ENCODE assay signal across 8 cellular contexts in genomic region chr11:65111159-65111536, GRCh38. TPM values are rescaled to one million over a fixed set of nuclear protein-coding genes. Genes with fewer than 3 reads are reported as not detected.
DNase-seq lines count a peak whose midpoint lies in the region; ATAC-seq, FAIRE-seq and TF ChIP-seq lines count a peak whose summit lies in the region.
"Had no signal": no experiment of that assay in that cellular context is flagged by ENCODE, and none has a peak within 500 bp of the region (broad histone marks: within the 10 kb centered on the region; RNA-seq: fewer than 3 reads in every experiment).

No MANE protein-coding gene starts in this region.

- H3K4me1 ChIP-seq in H9 (ENCODE audit: insufficient read depth, low read length) (no peaks in the 10 kb centered on the region), iPS-20b (ENCODE audit: insufficient read depth, low read length) (peaks cover 5% of the 10 kb centered on the region; the same call in 1 of the 2 replicates)

- no peak for TF ChIP-seq CTCF in H9 (conservative IDR thresholded peaks at IDR 0.05)

- H3K36me3 Mint-ChIP-seq in H9 (ENCODE audit: insufficient read depth in 1 of 3, low read depth in 3 of 3): peaks cover 2 to 27% (median 17%) of the 10 kb centered on the region in 3 experiments; a peak in 6 of 7 replicates
- H3K36me3 Mint-ChIP-seq in stimulated activated memory B cell treated with anti-CD40 and anti-IgM and Interleukin-4, amounts not matched to agents 10 μg/mL and 1 μg/mL and 100 μg/mL, for 72 hours: peaks cover 8% of the 10 kb centered on the region

- H2BK20ac ChIP-seq in H9 (ENCODE audit: low read depth, low read length, poor library complexity, severe bottlenecking): no peak overlapping the region

- WGBS in H9 (ENCODE audit: extremely low coverage, insufficient read length, low lambda C conversion rate): no CpG with 5 or more reads among the region's 18 CpGs

- H3K27me3 Mint-ChIP-seq in H9 (ENCODE audit: low read depth): no peaks in the 10 kb centered on the region
- no peaks in the 10 kb centered on the region for H3K27me3 Mint-ChIP-seq in stimulated activated memory B cell treated with anti-CD40 and anti-IgM and Interleukin-4, amounts not matched to agents 10 μg/mL and 1 μg/mL and 100 μg/mL, for 72 hours

- H3K4me1 Mint-ChIP-seq in H9: peaks cover 15 to 19% of the 10 kb centered on the region in 2 experiments
- H3K4me1 Mint-ChIP-seq in stimulated activated memory B cell treated with anti-CD40 and anti-IgM and Interleukin-4, amounts not matched to agents 10 μg/mL and 1 μg/mL and 100 μg/mL, for 72 hours: peaks cover 55% of the 10 kb centered on the region

- no peak for FAIRE-seq in frontal cortex (lab: Jason Lieb, UNC)

- no peak overlapping the region for H2BK5ac ChIP-seq in H9 (ENCODE audit: insufficient read length, low read length)

- no peak overlapping the region for H3K23ac ChIP-seq in H9 (ENCODE audit: insufficient read length, low read depth, low read length)

- H3K9ac ChIP-seq in H9 (ENCODE audit: extremely low read depth, insufficient read length, low read length) (no peak overlapping the region), SK-N-MC (ENCODE audit: insufficient read length) (no peak overlapping the region), iPS-20b (ENCODE audit: low read depth, low read length) (no peak overlapping the region)

- H3K9me3 ChIP-seq in H9 (ENCODE audit: control insufficient read depth, low read depth, low read length) (no peaks in the 10 kb centered on the region), SK-N-MC (ENCODE audit: low read depth, low read length) (no peaks in the 10 kb centered on the region), iPS-20b (ENCODE audit: insufficient read depth, low read depth, low read length) (no peaks in the 10 kb centered on the region)

- no peak overlapping the region for H2AFZ ChIP-seq in H9 (ENCODE audit: low read length)

- no peak overlapping the region for H3K18ac ChIP-seq in H9 (ENCODE audit: insufficient read length, low read depth, low read length)

- ATAC-seq in stimulated activated memory B cell treated with anti-CD40 and anti-IgM and Interleukin-4, amounts not matched to agents 10 μg/mL and 1 μg/mL and 100 μg/mL, for 72 hours: no peak
- no peak for ATAC-seq in HG02870 (IDR thresholded peaks at IDR 0.05; ENCODE audit: unreplicated experiment)

- peak overlapping the region; percentile 56 for H3K4me2 ChIP-seq in H9 (ENCODE audit: insufficient read depth, insufficient read length, low read length)

- H3K79me1 ChIP-seq in H9 (ENCODE audit: insufficient read depth, low read depth, low read length, poor library complexity, severe bottlenecking): no peaks in the 10 kb centered on the region

- H3K27ac Mint-ChIP-seq in H9: peak overlapping the region in 2 of 3 experiments; percentile 23 to 49; a peak in 3 of 7 replicates
- H3K27ac Mint-ChIP-seq in stimulated activated memory B cell treated with anti-CD40 and anti-IgM and Interleukin-4, amounts not matched to agents 10 μg/mL and 1 μg/mL and 100 μg/mL, for 72 hours: peak overlapping the region; percentile 90

- no peak overlapping the region for H2BK15ac ChIP-seq in H9 (ENCODE audit: low read depth, low read length)

- H3K79me2 ChIP-seq in H9 (ENCODE audit: insufficient read depth, low read length): no peaks in the 10 kb centered on the region

- H2BK12ac ChIP-seq in H9 (ENCODE audit: insufficient read length, low read depth, low read length): no peak overlapping the region

- DNase-seq in H9 (no peak), SK-N-MC (ENCODE audit: low read depth, low spot score) (no peak), frontal cortex (ENCODE audit: low spot score in 2 of 2) (no peak), NCI-H1694 treated with DMSO at 0.1 percent for 48 hours (lab: John Stamatoyannopoulos, UW) (no peak)
- DNase-seq: cortex of kidney had no signal

- H3K27me3 ChIP-seq in H9 (ENCODE audit: insufficient read depth, low read length) (no peaks in the 10 kb centered on the region), iPS-20b (ENCODE audit: insufficient read depth, low read length) (no peaks in the 10 kb centered on the region)

- no peak overlapping the region for H4K5ac ChIP-seq in H9 (ENCODE audit: insufficient read length, low read depth, low read length)

- H3K4me3 Mint-ChIP-seq in H9: peak overlapping the region in 1 of 2 experiments; percentile 99; a peak in 3 of 5 replicates
- no peak overlapping the region for H3K4me3 Mint-ChIP-seq in stimulated activated memory B cell treated with anti-CD40 and anti-IgM and Interleukin-4, amounts not matched to agents 10 μg/mL and 1 μg/mL and 100 μg/mL, for 72 hours

- H3K4ac ChIP-seq in H9 (ENCODE audit: low read depth, low read length): no peak overlapping the region

- H3K4me3 ChIP-seq in SK-N-MC (peak overlapping the region; percentile 98), iPS-20b (ENCODE audit: low read length) (peak overlapping the region; percentile 41; the same call in 1 of the 2 replicates)

- no peaks in the 10 kb centered on the region for H3K9me3 Mint-ChIP-seq in H9
- no peaks in the 10 kb centered on the region for H3K9me3 Mint-ChIP-seq in stimulated activated memory B cell treated with anti-CD40 and anti-IgM and Interleukin-4, amounts not matched to agents 10 μg/mL and 1 μg/mL and 100 μg/mL, for 72 hours

- H3K27ac ChIP-seq in H9 (ENCODE audit: insufficient read length, low read depth, low read length) (no peak overlapping the region), SK-N-MC (no peak overlapping the region), iPS-20b (ENCODE audit: low read length) (no peak overlapping the region)

- H4K91ac ChIP-seq in H9 (ENCODE audit: insufficient read length, low read depth, low read length): no peak overlapping the region

- H3K14ac ChIP-seq in H9 (ENCODE audit: insufficient read depth, low read length): no peak overlapping the region; the same call in 1 of the 2 replicates

- peaks cover 13% of the 10 kb centered on the region for H3K23me2 ChIP-seq in H9 (ENCODE audit: insufficient read length, low read depth, low read length, poor library complexity, severe bottlenecking)

- no peak overlapping the region for H2AK5ac ChIP-seq in H9 (ENCODE audit: insufficient read length, low read length)

- H3K36me3 ChIP-seq in SK-N-MC (ENCODE audit: insufficient read depth, low read length): no peaks in the 10 kb centered on the region
- H3K36me3 ChIP-seq in iPS-20b (ENCODE audit: insufficient read depth, low read depth, low read length): peaks cover 21% of the 10 kb centered on the region

- H4K8ac ChIP-seq in H9 (replicated peaks; ENCODE audit: insufficient read length, low read depth, low read length): no peak overlapping the region

- H3K56ac ChIP-seq in H9 (ENCODE audit: insufficient read length, low read depth, low read length): no peak overlapping the region

- no peak overlapping the region for H2BK120ac ChIP-seq in H9 (ENCODE audit: low read depth, low read length, poor library complexity, severe bottlenecking)

- H3T11ph ChIP-seq in H9 (ENCODE audit: low read length): no peak overlapping the region

- H4K20me1 ChIP-seq in H9 (ENCODE audit: control insufficient read depth, insufficient read depth, insufficient read length): no peaks in the 10 kb centered on the region

RNA-seq across cellular contexts. Expression of gene TM7SF2, which starts 0.5 kb away (rescaled TPM):
- 74.8 and 76.1 TPM in 2 replicates for total RNA-seq in H9 (2021)
- 54.6 TPM for total RNA-seq in frontal cortex

RNA-seq across cellular contexts. Expression of gene ZNHIT2, which starts 6.4 kb away (rescaled TPM):
- total RNA-seq in H9 (2021) (18.3 and 19.0 TPM in 2 replicates), frontal cortex (6.1 TPM)

RNA-seq across cellular contexts. Expression of gene FAU, which starts 10.8 kb away (rescaled TPM):
- total RNA-seq in H9 (2021) (898 and 954 TPM in 2 replicates), frontal cortex (251 TPM)

RNA-seq across cellular contexts. Expression of gene MRPL49, which starts 11.0 kb away (rescaled TPM):
- 66.7 and 73.4 TPM in 2 replicates for total RNA-seq in H9 (2021)
- 29.3 TPM for total RNA-seq in frontal cortex

RNA-seq across cellular contexts. Expression of gene VPS51, which starts 15.1 kb away (rescaled TPM):
- total RNA-seq in H9 (2021) (94.7 and 98.5 TPM in 2 replicates), frontal cortex (229 TPM)
